ENCODE assay signal across 23 cellular contexts in the genomic region with DNA sequence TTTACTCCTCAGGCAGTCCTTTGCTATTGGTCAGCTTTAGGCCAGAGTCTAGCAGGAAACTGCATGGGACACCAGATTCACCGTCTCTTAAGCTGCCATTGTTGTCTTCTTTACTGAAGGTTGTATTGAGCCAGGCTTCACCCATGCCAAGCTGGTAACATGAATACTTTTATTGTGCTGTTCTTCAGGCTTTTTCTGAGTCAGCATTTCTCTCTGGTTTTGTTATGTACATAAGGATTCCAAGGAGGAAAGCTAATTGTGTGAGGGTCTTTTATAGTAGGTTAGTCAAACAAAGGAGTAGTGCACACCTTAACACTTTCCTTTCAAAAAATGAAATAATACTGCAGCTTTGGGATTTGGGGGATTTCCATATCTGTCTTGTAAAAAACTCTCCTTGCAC.
DNase-seq lines count a peak whose midpoint lies in the region; ATAC-seq, FAIRE-seq and TF ChIP-seq lines count a peak whose summit lies in the region.
"Had no signal": no experiment of that assay in that cellular context is flagged by ENCODE, and none has a peak within 500 bp of the region (broad histone marks: within the 10 kb centered on the region; RNA-seq: fewer than 3 reads in every experiment).

No MANE protein-coding gene starts in this region.

- TF ChIP-seq CTCF in HepG2 (CRISPR knock-in tag; IDR thresholded peaks at IDR 0.05) (no peak), right lobe of liver (IDR thresholded peaks at IDR 0.05) (no peak), K562 (IDR thresholded peaks at IDR 0.05 in 2 of 3, conservative IDR thresholded peaks at IDR 0.05 in 1 of 3; ENCODE audit: insufficient read depth in 2 of 3, low read depth in 1 of 3, low read length in 3 of 3) (no peak), hepatocyte (IDR thresholded peaks at IDR 0.05; ENCODE audit: poor library complexity) (no peak), WTC11 (IDR thresholded peaks at IDR 0.05) (no peak)

- H4K20me1 ChIP-seq in HepG2 (ENCODE audit: insufficient read depth, low read length), result no peaks in the 10 kb centered on the region
- no peaks in the 10 kb centered on the region for H4K20me1 ChIP-seq in K562 (replicated peaks; ENCODE audit: control insufficient read depth, insufficient read depth, low read length)
- H4K20me1 ChIP-seq in hepatocyte (ENCODE audit: insufficient read depth, poor library complexity, severe bottlenecking), result no peaks in the 10 kb centered on the region
- H4K20me1 ChIP-seq: BLaER1 had no signal

- no peaks in the 10 kb centered on the region for H3K9me3 ChIP-seq in HepG2 (ENCODE audit: low read length)
- no peaks in the 10 kb centered on the region for H3K9me3 ChIP-seq in right lobe of liver
- peaks cover 5% of the 10 kb centered on the region for H3K9me3 ChIP-seq in K562 (replicated peaks; ENCODE audit: control insufficient read depth, insufficient read depth, low read depth, low read length)
- H3K9me3 ChIP-seq in hepatocyte (ENCODE audit: low read depth), result no peaks in the 10 kb centered on the region

- H3K79me2 ChIP-seq in HepG2 (ENCODE audit: insufficient read depth, low read length) (no peaks in the 10 kb centered on the region), K562 (ENCODE audit: control insufficient read depth, insufficient read depth, low read length) (no peaks in the 10 kb centered on the region), hepatocyte (no peaks in the 10 kb centered on the region)

- TF ChIP-seq RAD21 in HepG2 (CRISPR knock-in tag; IDR thresholded peaks at IDR 0.05), result no peak
- no peak for TF ChIP-seq RAD21 in K562 (CRISPR knock-in tag; conservative IDR thresholded peaks at IDR 0.05 in 1 of 2, IDR thresholded peaks at IDR 0.05 in 1 of 2)

- no peaks in the 10 kb centered on the region for H3K27me3 ChIP-seq in HepG2 (ENCODE audit: control insufficient read depth in 1 of 2, insufficient read depth in 2 of 2, low read length in 2 of 2)
- no peaks in the 10 kb centered on the region for H3K27me3 ChIP-seq in right lobe of liver
- no peaks in the 10 kb centered on the region for H3K27me3 ChIP-seq in K562 (ENCODE audit: control insufficient read depth in 2 of 2, insufficient read depth in 2 of 2, low read length in 2 of 2)
- no peaks in the 10 kb centered on the region for H3K27me3 ChIP-seq in hepatocyte
- H3K27me3 ChIP-seq: BLaER1 had no signal

- H3K4me2 ChIP-seq in HepG2 (ENCODE audit: low read depth, low read length), result no peak overlapping the region
- no peak overlapping the region for H3K4me2 ChIP-seq in K562 (ENCODE audit: insufficient read depth, low read length)
- H3K4me2 ChIP-seq in hepatocyte, result peak overlapping the region; percentile 41
- H3K4me2 ChIP-seq: BLaER1, GM23338 had no signal

- no TSS peak for BruUV-seq in HepG2 (replicated peaks; lab: Mats Ljungman, UMichigan)
- no TSS peak for BruUV-seq in K562 (replicated peaks; lab: Mats Ljungman, UMichigan)

- H3K36me3 ChIP-seq in HepG2 (replicated peaks in 1 of 2; ENCODE audit: control insufficient read depth in 1 of 2, insufficient read depth in 2 of 2, low read length in 2 of 2) (no peaks in the 10 kb centered on the region), right lobe of liver (no peaks in the 10 kb centered on the region), K562 (ENCODE audit: control insufficient read depth, insufficient read depth, low read length) (no peaks in the 10 kb centered on the region), hepatocyte (replicated peaks; ENCODE audit: insufficient read depth, low read depth) (no peaks in the 10 kb centered on the region)
- H3K36me3 ChIP-seq: BLaER1 had no signal

- CTCF ChIA-PET in HepG2 (lab: Yijun Ruan, JAX; ENCODE audit: low intra/inter-chr PET ratio, low total read pairs), result no interaction called here
- CTCF ChIA-PET in K562 (lab: Yijun Ruan, JAX; ENCODE audit: low intra/inter-chr PET ratio), result no interaction called here
- CTCF ChIA-PET in WTC11 (lab: Charles Lee), result no interaction called here

- intact Hi-C loops in HepG2 (cut with micrococcal nuclease; ENCODE audit: unreplicated experiment), result no loop called here
- intact Hi-C loops in right lobe of liver (cut with DNase I), result no loop called here
- intact Hi-C loops in K562 (cut with micrococcal nuclease), result no loop called here

- POLR2A ChIA-PET in HepG2 (lab: Yijun Ruan, JAX), result no interaction called here
- POLR2A ChIA-PET in K562 (lab: Yijun Ruan, JAX), result no interaction called here
- POLR2A ChIA-PET in WTC11 (lab: Charles Lee), result no interaction called here

- FAIRE-seq in HepG2 (lab: Jason Lieb, UNC), result no peak
- no peak for FAIRE-seq in K562 (lab: Jason Lieb, UNC)
- FAIRE-seq: GM12878, GM19239, HTR-8/SVneo had no signal

- H3K9me2 ChIP-seq in hepatocyte (replicated peaks; ENCODE audit: insufficient read depth), result no peaks in the 10 kb centered on the region

- H3K4me3 Mint-ChIP-seq in WTC11, result no peak overlapping the region
- H3K4me3 Mint-ChIP-seq: CD14-positive monocyte; CD4-positive, alpha-beta memory T cell; GM23338; HFFc6 had no signal

- no peak for ATAC-seq in HepG2
- no peak for ATAC-seq in right lobe of liver
- ATAC-seq in K562, result no peak
- no peak for ATAC-seq in WTC11
- ATAC-seq in GM18868 (IDR thresholded peaks at IDR 0.05; ENCODE audit: unreplicated experiment), result no peak
- ATAC-seq: GM12878, GM23338, HCT116 had no signal

- H3K9ac ChIP-seq in HepG2 (ENCODE audit: insufficient read depth, low read depth, low read length), result no peak overlapping the region
- H3K9ac ChIP-seq in K562 (ENCODE audit: insufficient read depth in 1 of 2, low read depth in 2 of 2, low read length in 2 of 2), result no peak overlapping the region
- H3K9ac ChIP-seq: BLaER1 had no signal

- H3K27ac ChIP-seq in HepG2 (ENCODE audit: extremely low read length, insufficient read depth, low read length), result no peak overlapping the region
- H3K27ac ChIP-seq in right lobe of liver, result no peak overlapping the region
- H3K27ac ChIP-seq in K562 (ENCODE audit: extremely low read depth, low read depth, low read length), result no peak overlapping the region
- H3K27ac ChIP-seq in hepatocyte, result peak overlapping the region; percentile 52
- H3K27ac ChIP-seq: 22Rv1, BLaER1 had no signal

- no peak overlapping the region for H3K4me3 ChIP-seq in HepG2 (replicated peaks in 1 of 3; ENCODE audit: insufficient read depth in 1 of 3, low read depth in 2 of 3, low read length in 3 of 3)
- no peak overlapping the region for H3K4me3 ChIP-seq in right lobe of liver
- H3K4me3 ChIP-seq in K562, result no peak overlapping the region
- H3K4me3 ChIP-seq in hepatocyte, result no peak overlapping the region
- H3K4me3 ChIP-seq: BLaER1, GM12878, GM23338 had no signal

- 54% methylated on average over 1 of the region's 1 CpG for WGBS in HepG2 (ENCODE audit: low lambda C conversion rate)
- 60% methylated on average over 1 of the region's 1 CpG for WGBS in right lobe of liver (ENCODE audit: insufficient coverage, low coverage, low lambda C conversion rate, missing lambda C conversion rate)
- 44% methylated on average over 1 of the region's 1 CpG for WGBS in K562 (ENCODE audit: insufficient coverage, low coverage, missing lambda C conversion rate)
- 77% methylated on average over 1 of the region's 1 CpG for WGBS in hepatocyte (ENCODE audit: low lambda C conversion rate, missing lambda C conversion rate)

- H3K4me1 ChIP-seq in HepG2 (ENCODE audit: insufficient read depth, low read length) (peaks cover 6% of the 10 kb centered on the region), right lobe of liver (no peaks in the 10 kb centered on the region), K562 (replicated peaks in 1 of 2; ENCODE audit: control insufficient read depth in 2 of 2, insufficient read depth in 2 of 2, low read length in 2 of 2) (peaks cover 0 to 6% of the 10 kb centered on the region in 2 experiments; a peak in 2 of 5 replicates), hepatocyte (ENCODE audit: insufficient read depth) (peaks cover 13% of the 10 kb centered on the region)
- H3K4me1 ChIP-seq: BLaER1 had no signal

- H3K9me1 ChIP-seq in K562 (ENCODE audit: control insufficient read depth, insufficient read depth, low read length), result no peaks in the 10 kb centered on the region

- in situ Hi-C loops in HepG2 (cut with HindIII; ENCODE audit: extremely low pct_ligation_motif_present, low pct_unique_long_range_greater_than_20kb), result no loop called here
- in situ Hi-C loops in K562 (cut with MboI), result no loop called here

- H3K9me3 Mint-ChIP-seq in WTC11, result peaks cover 41% of the 10 kb centered on the region

- DNase-seq in HepG2 (ENCODE audit: low spot score) (no peak), right lobe of liver (no peak), K562 (ENCODE audit: extremely low read depth in 1 of 4, low spot score in 3 of 4) (no peak), hepatocyte (ENCODE audit: low spot score) (no peak), WTC11 (ENCODE audit: low spot score) (no peak), NCI-H2196 treated with DMSO at 0.1 percent for 48 hours (lab: John Stamatoyannopoulos, UW; ENCODE audit: unreplicated experiment) (no peak), putamen (ENCODE audit: low spot score) (no peak)
- DNase-seq: CD4-positive, alpha-beta memory T cell; DMS 273 treated with DMSO at 0.1 percent for 48 hours; DMS53; DND-41; EL; H7; HFFc6 had no signal

- no peak overlapping the region for H2AFZ ChIP-seq in HepG2 (ENCODE audit: low read length)
- H2AFZ ChIP-seq in K562 (ENCODE audit: low read depth, low read length), result peak overlapping the region; percentile 10; the same call in 1 of the 2 replicates
- H2AFZ ChIP-seq in hepatocyte, result no peak overlapping the region
- H2AFZ ChIP-seq: GM23338 had no signal

- H3K36me3 Mint-ChIP-seq in WTC11, result peaks cover 36% of the 10 kb centered on the region
- H3K36me3 Mint-ChIP-seq: CD14-positive monocyte; CD4-positive, alpha-beta memory T cell had no signal

- H3K4me1 Mint-ChIP-seq in WTC11, result peaks cover 26% of the 10 kb centered on the region
- H3K4me1 Mint-ChIP-seq: CD14-positive monocyte; CD4-positive, alpha-beta memory T cell had no signal

- TF ChIP-seq EP300 in HepG2 (IDR thresholded peaks at IDR 0.05; ENCODE audit: low read depth in 2 of 2, low read length in 2 of 2) (no peak), HepG2 (CRISPR knock-in tag; IDR thresholded peaks at IDR 0.05; ENCODE audit: borderline replicate concordance) (no peak), K562 (IDR thresholded peaks at IDR 0.05; ENCODE audit: low read length) (no peak)

- H3K27ac Mint-ChIP-seq in WTC11, result no peak overlapping the region
- H3K27ac Mint-ChIP-seq: CD14-positive monocyte; CD4-positive, alpha-beta memory T cell; GM23338; HFFc6 had no signal

- no peak for TF ChIP-seq POLR2A in HepG2 (IDR thresholded peaks at IDR 0.05; ENCODE audit: insufficient read depth in 1 of 2, low read depth in 2 of 2, low read length in 2 of 2)
- TF ChIP-seq POLR2A in right lobe of liver (IDR thresholded peaks at IDR 0.05), result no peak
- no peak for TF ChIP-seq POLR2A in K562 (conservative IDR thresholded peaks at IDR 0.05)

- 0 out of 2 replicates have a peak, but pooled peaks cover 2% of the 10 kb centered on the region for H3K27me3 Mint-ChIP-seq in WTC11 (ENCODE audit: low read depth)
- H3K27me3 Mint-ChIP-seq: CD4-positive, alpha-beta memory T cell had no signal

TF ChIP-seq in HepG2, 621 proteins besides CTCF, POLR2A, EP300 and RAD21 (continues in another document):
- no peak for TF ChIP-seq FOXO1 (CRISPR knock-in tag; IDR thresholded peaks at IDR 0.05)

TF ChIP-seq in K562, 482 proteins besides CTCF, POLR2A, EP300 and RAD21 (continues in another document):
- peak; percentile 65 for TF ChIP-seq MAFF (IDR thresholded peaks at IDR 0.05; ENCODE audit: low read length)

TF ChIP-seq in WTC11, 78 proteins besides CTCF, POLR2A, EP300 and RAD21 (continues in another document):
- TF ChIP-seq NFE2L1 (CRISPR knock-in tag; IDR thresholded peaks at IDR 0.05), result no peak
- TF ChIP-seq SP1 (CRISPR knock-in tag; conservative IDR thresholded peaks at IDR 0.05), result no peak

Comparison
In these comparisons a context has a peak if more than half of its experiments do, and no peak if none do; other contexts are left out.
1. Of the 241 proteins assayed by ChIP-seq in both HepG2 and K562: peak only in HepG2: none; only in K562: none; in both: MAFF and MAFK; in neither: 239.